1 cellular context compared by ENCODE assay signal in genomic region chr11:94739331-94739730, GRCh38.
TF ChIP-seq lines count a peak whose summit lies in the region.

No MANE protein-coding gene starts in this region.

TF ChIP-seq in GM23338, 12 proteins besides CTCF, POLR2A, EP300 and RAD21 (continued from another document):
- TF ChIP-seq, protein P1, sequence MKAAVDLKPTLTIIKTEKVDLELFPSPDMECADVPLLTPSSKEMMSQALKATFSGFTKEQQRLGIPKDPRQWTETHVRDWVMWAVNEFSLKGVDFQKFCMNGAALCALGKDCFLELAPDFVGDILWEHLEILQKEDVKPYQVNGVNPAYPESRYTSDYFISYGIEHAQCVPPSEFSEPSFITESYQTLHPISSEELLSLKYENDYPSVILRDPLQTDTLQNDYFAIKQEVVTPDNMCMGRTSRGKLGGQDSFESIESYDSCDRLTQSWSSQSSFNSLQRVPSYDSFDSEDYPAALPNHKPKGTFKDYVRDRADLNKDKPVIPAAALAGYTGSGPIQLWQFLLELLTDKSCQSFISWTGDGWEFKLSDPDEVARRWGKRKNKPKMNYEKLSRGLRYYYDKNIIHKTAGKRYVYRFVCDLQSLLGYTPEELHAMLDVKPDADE (IDR thresholded peaks at IDR 0.05), result no peak
- TF ChIP-seq JUNB (IDR thresholded peaks at IDR 0.05; ENCODE audit: unreplicated experiment), result no peak
